In genomic region chr11:38005597-38005996, GRCh38 we compare ENCODE assay signal across 23 cellular contexts.
DNase-seq lines count a peak whose midpoint lies in the region; ATAC-seq, FAIRE-seq and TF ChIP-seq lines count a peak whose summit lies in the region.
"Had no signal": no experiment of that assay in that cellular context is flagged by ENCODE, and none has a peak within 500 bp of the region (broad histone marks: within the 10 kb centered on the region; RNA-seq: fewer than 3 reads in every experiment).

No MANE protein-coding gene starts in this region.

- no peak for FAIRE-seq in endothelial cell of umbilical vein (lab: Jason Lieb, UNC)
- FAIRE-seq: A549, HepG2 had no signal

- TF ChIP-seq POLR2A in endothelial cell of umbilical vein (IDR thresholded peaks at IDR 0.05; ENCODE audit: low read depth, low read length): no peak
- no peak for TF ChIP-seq POLR2A in thyroid gland (IDR thresholded peaks at IDR 0.05)

- no peaks in the 10 kb centered on the region for H3K9me3 ChIP-seq in RWPE2 (ENCODE audit: severe bottlenecking)
- H3K9me3 ChIP-seq in endothelial cell of umbilical vein (replicated peaks; ENCODE audit: control insufficient read depth, insufficient read depth, low read length): no peaks in the 10 kb centered on the region
- H3K9me3 ChIP-seq in left lung: no peaks in the 10 kb centered on the region
- no peaks in the 10 kb centered on the region for H3K9me3 ChIP-seq in thyroid gland
- H3K9me3 ChIP-seq: A549 had no signal

- H3K27ac ChIP-seq in ACC112 (ENCODE audit: low read depth, low read length) (peak overlapping the region; percentile 65), RWPE2 (ENCODE audit: poor library complexity, severe bottlenecking) (no peak overlapping the region), endothelial cell of umbilical vein (ENCODE audit: insufficient read depth, low read depth, low read length) (peak overlapping the region; percentile 54), left lung (no peak overlapping the region), thyroid gland (no peak overlapping the region)
- H3K27ac ChIP-seq: A549, BLaER1, WERI-Rb-1 had no signal

- ATAC-seq in RWPE2 (ENCODE audit: low read depth): peak; percentile 10; the same call in 1 of the 3 replicates
- peak; percentile 73 for ATAC-seq in left lung
- ATAC-seq: A549, esophagus mucosa, HepG2 had no signal

- H3K79me2 ChIP-seq in ACC112 (ENCODE audit: control insufficient read depth, insufficient read depth, low read length, unreplicated experiment): no peaks in the 10 kb centered on the region
- no peaks in the 10 kb centered on the region for H3K79me2 ChIP-seq in endothelial cell of umbilical vein (ENCODE audit: control insufficient read depth, insufficient read depth, low read length)

- dilution Hi-C loops in endothelial cell of umbilical vein (cut with MboI; ENCODE audit: extremely low pct_ligation_motif_present, low sequenced_read_pairs): no loop called here

- BruUV-seq in endothelial cell of umbilical vein (replicated peaks; lab: Mats Ljungman, UMichigan): no TSS peak

- H3K4me2 ChIP-seq in endothelial cell of umbilical vein (ENCODE audit: insufficient read depth, low read length): peak overlapping the region; percentile 45
- H3K4me2 ChIP-seq: A549, BLaER1 had no signal

- no peak for TF ChIP-seq CTCF in RWPE2 (IDR thresholded peaks at IDR 0.05; ENCODE audit: poor library complexity, severe bottlenecking)
- TF ChIP-seq CTCF in endothelial cell of umbilical vein (IDR thresholded peaks at IDR 0.05; ENCODE audit: extremely low read depth in 1 of 2, insufficient read depth in 1 of 2, low read depth in 1 of 2, low read length in 2 of 2): no peak
- no peak for TF ChIP-seq CTCF in left lung (IDR thresholded peaks at IDR 0.05)
- TF ChIP-seq CTCF in thyroid gland (IDR thresholded peaks at IDR 0.05): no peak

- no peak overlapping the region for H3K9ac ChIP-seq in endothelial cell of umbilical vein (replicated peaks; ENCODE audit: extremely low read depth, insufficient read depth, low read length)
- H3K9ac ChIP-seq: BLaER1 had no signal

- POLR2A ChIA-PET in endothelial cell of umbilical vein (lab: Charles Lee): no interaction called here

- WGBS in thyroid gland, 2 donors: 25 to 30% methylated on average over 2 of the region's 2 CpGs

- H4K20me1 ChIP-seq in endothelial cell of umbilical vein (replicated peaks; ENCODE audit: control insufficient read depth, extremely low read depth, insufficient read depth, low read length): no peaks in the 10 kb centered on the region
- H4K20me1 ChIP-seq: BLaER1 had no signal

- intact Hi-C loops in endothelial cell of umbilical vein (cut with micrococcal nuclease) (loop anchor here (1.0 to 2.0 kb wide), 2 partner anchors 14 to 33 kb away; no protein-coding TSS in a partner anchor), left lung (cut with DNase I) (no loop called here), thyroid gland (cut with DNase I) (no loop called here)

- DNase-seq in RWPE2 (ENCODE audit: low spot score): no peak
- DNase-seq in endothelial cell of umbilical vein (ENCODE audit: low read depth, low spot score): peak; percentile 70
- DNase-seq in left lung: peak in 1 of 2 donors; percentile 38
- DNase-seq in GM19240 (ENCODE audit: insufficient read length, low spot score): no peak
- no peak for DNase-seq in NCI-H1105 (lab: John Stamatoyannopoulos, UW)
- no peak for DNase-seq in central memory CD4-positive, alpha-beta T cell
- DNase-seq in thyroid gland: no peak
- DNase-seq: activated CD4-positive, alpha-beta T cell treated with anti-CD3 and anti-CD28 coated beads, Interleukin-2, amount 10 ng/mL, durations not matched to agents 24 days and 14 days; activated naive CD4-positive, alpha-beta T cell treated with anti-CD3 and anti-CD28 coated beads for 36 hours; activated T-cell treated with anti-CD3 and anti-CD28 coated beads, Interleukin-2, amount 50 U/mL, for 48 hours; COR-L47; DMS79 treated with DMSO at 0.1 percent for 48 hours; effector CD4-positive, alpha-beta T cell; NCI-H1092 treated with DMSO at 0.1 percent for 48 hours; NCI-H2029; stimulated activated CD4-positive, alpha-beta T cell treated with anti-CD3 and anti-CD28 coated beads, Interleukin-2, amount 100 ng/mL, for 24 hours; substantia nigra; WERI-Rb-1 had no signal

- H3K27me3 ChIP-seq in ACC112 (ENCODE audit: insufficient read depth, low read length) (no peaks in the 10 kb centered on the region), RWPE2 (ENCODE audit: insufficient read depth, poor library complexity, severe bottlenecking) (no peaks in the 10 kb centered on the region), endothelial cell of umbilical vein (ENCODE audit: control insufficient read depth in 2 of 2, insufficient read depth in 2 of 2, low read length in 2 of 2) (no peaks in the 10 kb centered on the region), left lung (no peaks in the 10 kb centered on the region), thyroid gland (no peaks in the 10 kb centered on the region)
- H3K27me3 ChIP-seq: BLaER1 had no signal

- no peaks in the 10 kb centered on the region for H3K9me1 ChIP-seq in endothelial cell of umbilical vein (replicated peaks; ENCODE audit: control insufficient read depth, extremely low read depth, insufficient read depth, low read length)

- H3K4me1 ChIP-seq in ACC112 (ENCODE audit: control insufficient read depth, insufficient read depth, low read length, unreplicated experiment) (peaks cover 24% of the 10 kb centered on the region), RWPE2 (ENCODE audit: insufficient read depth, poor library complexity, severe bottlenecking) (peaks cover 9% of the 10 kb centered on the region), endothelial cell of umbilical vein (ENCODE audit: control insufficient read depth, extremely low read depth, insufficient read depth, low read length) (peaks cover 26% of the 10 kb centered on the region), left lung (no peaks in the 10 kb centered on the region), thyroid gland (no peaks in the 10 kb centered on the region)
- H3K4me1 ChIP-seq: A549, BLaER1 had no signal

- H3K36me3 ChIP-seq in ACC112 (ENCODE audit: insufficient read depth, low read length) (no peaks in the 10 kb centered on the region), RWPE2 (ENCODE audit: low read depth) (no peaks in the 10 kb centered on the region), endothelial cell of umbilical vein (ENCODE audit: control insufficient read depth in 2 of 2, extremely low read depth in 1 of 2, insufficient read depth in 2 of 2, low read length in 2 of 2) (no peaks in the 10 kb centered on the region), left lung (no peaks in the 10 kb centered on the region), thyroid gland (no peaks in the 10 kb centered on the region)
- H3K36me3 ChIP-seq: BLaER1, WERI-Rb-1 had no signal

- H2AFZ ChIP-seq in ACC112 (ENCODE audit: low read length, unreplicated experiment) (no peak overlapping the region), endothelial cell of umbilical vein (ENCODE audit: low read depth, low read length) (no peak overlapping the region)

- H3K4me3 ChIP-seq in ACC112 (ENCODE audit: low read depth, low read length): no peak overlapping the region
- H3K4me3 ChIP-seq in RWPE2 (ENCODE audit: severe bottlenecking): no peak overlapping the region
- H3K4me3 ChIP-seq in endothelial cell of umbilical vein (replicated peaks in 1 of 3; ENCODE audit: insufficient read depth in 1 of 3, low read depth in 1 of 3, low read length in 3 of 3): no peak overlapping the region
- no peak overlapping the region for H3K4me3 ChIP-seq in left lung
- no peak overlapping the region for H3K4me3 ChIP-seq in thyroid gland (replicated peaks in 1 of 3)
- H3K4me3 ChIP-seq: A549, BLaER1 had no signal

- CTCF ChIA-PET in endothelial cell of umbilical vein (lab: Charles Lee): interaction anchor here (1.1 to 1.7 kb wide), 2 partner anchors 15 to 59 kb away, joined by 3 to 5 read pairs; no protein-coding TSS in a partner anchor

TF ChIP-seq in endothelial cell of umbilical vein, 7 proteins besides CTCF, POLR2A, EP300 and RAD21:
- TF ChIP-seq GATA2 (IDR thresholded peaks at IDR 0.05; ENCODE audit: insufficient read depth, insufficient read length, low read depth, low read length): no peak
- TF ChIP-seq MYC (IDR thresholded peaks at IDR 0.05; ENCODE audit: low read depth, low read length): no peak
- TF ChIP-seq MAX (IDR thresholded peaks at IDR 0.05; ENCODE audit: insufficient read depth, insufficient read length): no peak
- peak; percentile 38 for TF ChIP-seq JUN (IDR thresholded peaks at IDR 0.05; ENCODE audit: borderline replicate concordance, insufficient read depth, insufficient read length, low read depth)
- TF ChIP-seq POLR2AphosphoS5 (IDR thresholded peaks at IDR 0.05; ENCODE audit: insufficient read depth, low read depth, low read length): no peak
- TF ChIP-seq EZH2 (IDR thresholded peaks at IDR 0.05; ENCODE audit: borderline replicate concordance, low read depth, low read length, severe bottlenecking): no peak
- TF ChIP-seq FOS (IDR thresholded peaks at IDR 0.05; ENCODE audit: borderline replicate concordance, insufficient read depth, low read length): peak; percentile 40

Comparison
In these comparisons a context has a peak if more than half of its experiments do, and no peak if none do; other contexts are left out.
1. H3K27ac ChIP-seq: peak in ACC112 (single experiment) and endothelial cell of umbilical vein (single experiment); none in RWPE2 (single experiment), left lung (0 of 2) and thyroid gland (0 of 3).